20 cellular contexts compared by ENCODE assay signal in genomic region chr5:58231041-58231440, GRCh38.
A peak's percentile ranks its signal among the peaks of the same experiment; 100 is the strongest.
DNase-seq lines count a peak whose midpoint lies in the region; ATAC-seq, FAIRE-seq and TF ChIP-seq lines count a peak whose summit lies in the region.
"Had no signal": no experiment of that assay in that cellular context is flagged by ENCODE, and none has a peak within 500 bp of the region (broad histone marks: within the 10 kb centered on the region; RNA-seq: fewer than 3 reads in every experiment).

No MANE protein-coding gene starts in this region.

- no peak for TF ChIP-seq CTCF in A549 (IDR thresholded peaks at IDR 0.05)
- no peak for TF ChIP-seq CTCF in mesothelial cell of epicardium (IDR thresholded peaks at IDR 0.05; ENCODE audit: unreplicated experiment)
- no peak for TF ChIP-seq CTCF in sigmoid colon (IDR thresholded peaks at IDR 0.05)
- TF ChIP-seq CTCF in WTC11 (IDR thresholded peaks at IDR 0.05), result no peak

- H3K9me3 Mint-ChIP-seq in mesothelial cell of epicardium, result peaks cover 7% of the 10 kb centered on the region
- no peaks in the 10 kb centered on the region for H3K9me3 Mint-ChIP-seq in WTC11

- H3K27ac Mint-ChIP-seq in mesothelial cell of epicardium (peak overlapping the region; percentile 81), WTC11 (no peak overlapping the region)
- H3K27ac Mint-ChIP-seq: CD8-positive, alpha-beta memory T cell had no signal

- TF ChIP-seq POLR2A in A549 (IDR thresholded peaks at IDR 0.05; ENCODE audit: low read length) (no peak), sigmoid colon (IDR thresholded peaks at IDR 0.05) (no peak)

- H3K4me3 Mint-ChIP-seq in mesothelial cell of epicardium, result no peak overlapping the region
- H3K4me3 Mint-ChIP-seq in WTC11, result no peak overlapping the region
- H3K4me3 Mint-ChIP-seq: CD8-positive, alpha-beta memory T cell had no signal

- H3K36me3 ChIP-seq in sigmoid colon, result no peaks in the 10 kb centered on the region
- H3K36me3 ChIP-seq: BLaER1, SJSA1 had no signal

- ATAC-seq in A549 (no peak), WTC11 (no peak)

- CTCF ChIA-PET in A549 (lab: Yijun Ruan, JAX) (interaction anchor here (1.2 to 1.5 kb wide), 2 partner anchors 10 to 31 kb away, joined by 3 to 4 read pairs; no protein-coding TSS in a partner anchor), WTC11 (lab: Charles Lee) (no interaction called here)

- H3K4me1 ChIP-seq in A549 (peaks cover 46% of the 10 kb centered on the region), sigmoid colon (peaks cover 0 to 6% (median 0%) of the 10 kb centered on the region in 4 donors)
- H3K4me1 ChIP-seq: BLaER1, SJSA1 had no signal

- H3K27ac ChIP-seq in A549 (peak overlapping the region; percentile 49 to 77; a peak in 5 of 6 replicates), caudate nucleus (ENCODE audit: low read depth, low read length) (peak overlapping the region; percentile 64), sigmoid colon (no peak overlapping the region)
- H3K27ac ChIP-seq: BLaER1, RWPE1, SJSA1 had no signal

- H3K27me3 ChIP-seq in sigmoid colon, result no peaks in the 10 kb centered on the region
- H3K27me3 ChIP-seq: BLaER1, SJSA1 had no signal

- H3K4me3 ChIP-seq in A549 (no peak overlapping the region), sigmoid colon (no peak overlapping the region)
- H3K4me3 ChIP-seq: BLaER1, SJSA1 had no signal

- POLR2A ChIA-PET in A549 (lab: Yijun Ruan, JAX), result no interaction called here
- POLR2A ChIA-PET in WTC11 (lab: Charles Lee), result no interaction called here

- H3K4me1 Mint-ChIP-seq in mesothelial cell of epicardium (peaks cover 37% of the 10 kb centered on the region), WTC11 (no peaks in the 10 kb centered on the region)
- H3K4me1 Mint-ChIP-seq: CD8-positive, alpha-beta memory T cell had no signal

- TF ChIP-seq EP300 in A549 (IDR thresholded peaks at IDR 0.05) (no peak), sigmoid colon (IDR thresholded peaks at IDR 0.05) (no peak)

- H3K36me3 Mint-ChIP-seq in mesothelial cell of epicardium, result peaks cover 3% of the 10 kb centered on the region
- H3K36me3 Mint-ChIP-seq in WTC11, result no peaks in the 10 kb centered on the region
- H3K36me3 Mint-ChIP-seq: CD8-positive, alpha-beta memory T cell had no signal

- no peak for FAIRE-seq in A549 (lab: Jason Lieb, UNC)
- FAIRE-seq: G401.6 had no signal

- DNase-seq in A549 (ENCODE audit: low read depth in 1 of 2, low spot score in 1 of 2) (peak in 1 of 2 experiments; percentile 20), M059J (ENCODE audit: low read depth) (peak; percentile 46), caudate nucleus (lab: John Stamatoyannopoulos, UW) (peak in 7 of 61 donors; percentile 2 to 68 (median 20)), mesothelial cell of epicardium (ENCODE audit: low spot score in 2 of 2, unreplicated experiment in 2 of 2) (no peak), sigmoid colon (no peak), WTC11 (ENCODE audit: low spot score) (no peak), NCI-H345 (lab: John Stamatoyannopoulos, UW) (no peak)
- DNase-seq in stimulated activated CD4-positive, alpha-beta T cell treated with anti-CD3 and anti-CD28 coated beads, Interleukin-15, amount 100 ng/mL, for 24 hours, result no peak
- DNase-seq: CD8-positive, alpha-beta memory T cell; DMS79 treated with DMSO at 0.1 percent for 48 hours; HCEC 1CT; KBM-7; NCI-H1092; NCI-H2081 treated with DMSO at 0.1 percent for 48 hours; NCI-H226; NCI-H69 had no signal

- H3K9me3 ChIP-seq in A549 (no peaks in the 10 kb centered on the region), sigmoid colon (no peaks in the 10 kb centered on the region)
- H3K9me3 ChIP-seq: BLaER1, SJSA1 had no signal

- WGBS in A549 (ENCODE audit: missing lambda C conversion rate), result 15% methylated on average over 1 of the region's 1 CpG
- 42 to 61% methylated on average over 1 of the region's 1 CpG for WGBS in sigmoid colon, 2 donors

- H3K4me2 ChIP-seq in A549, result peak overlapping the region; percentile 50
- H3K4me2 ChIP-seq: BLaER1 had no signal

- TF ChIP-seq RAD21 in A549 (conservative IDR thresholded peaks at IDR 0.05 in 1 of 2, IDR thresholded peaks at IDR 0.05 in 1 of 2), result no peak

- H3K27me3 Mint-ChIP-seq in mesothelial cell of epicardium (ENCODE audit: low read depth) (no peaks in the 10 kb centered on the region), WTC11 (ENCODE audit: low read depth) (no peaks in the 10 kb centered on the region)
- H3K27me3 Mint-ChIP-seq: CD8-positive, alpha-beta memory T cell had no signal

- intact Hi-C loops in sigmoid colon (cut with DNase I), result no loop called here

TF ChIP-seq in A549, 52 proteins besides CTCF, POLR2A, EP300 and RAD21 (continues in another document):
- TF ChIP-seq CHD2 (IDR thresholded peaks at IDR 0.05; ENCODE audit: low read length, partially characterized antibody) (no peak), REST (IDR thresholded peaks at IDR 0.05) (no peak), NR3C1 (IDR thresholded peaks at IDR 0.05) (no peak)

TF ChIP-seq in WTC11, 78 proteins besides CTCF, POLR2A, EP300 and RAD21 (continues in another document):
- TF ChIP-seq AFF4 (CRISPR knock-in tag; IDR thresholded peaks at IDR 0.05; ENCODE audit: borderline replicate concordance) (no peak), IRF2 (CRISPR knock-in tag; IDR thresholded peaks at IDR 0.05; ENCODE audit: borderline replicate concordance, low read depth) (no peak), USF2 (CRISPR knock-in tag; IDR thresholded peaks at IDR 0.05) (no peak), ATF1 (CRISPR knock-in tag; IDR thresholded peaks at IDR 0.05) (no peak), MXD4 (CRISPR knock-in tag; IDR thresholded peaks at IDR 0.05; ENCODE audit: borderline replicate concordance) (no peak), HMGXB4 (CRISPR knock-in tag; IDR thresholded peaks at IDR 0.05) (no peak), USF1 (CRISPR knock-in tag; IDR thresholded peaks at IDR 0.05) (no peak), RELA (CRISPR knock-in tag; IDR thresholded peaks at IDR 0.05; ENCODE audit: borderline replicate concordance) (no peak), NFATC4 (CRISPR knock-in tag; IDR thresholded peaks at IDR 0.05) (no peak), JUN (CRISPR knock-in tag; IDR thresholded peaks at IDR 0.05) (no peak), E2F1 (CRISPR knock-in tag; IDR thresholded peaks at IDR 0.05) (no peak)

Comparison
In these comparisons a context has a peak if more than half of its experiments do, and no peak if none do; other contexts are left out.
1. H3K27ac ChIP-seq: peak in A549 (2 of 2) and caudate nucleus (single experiment); none in sigmoid colon (0 of 4).